9 cellular contexts compared by ENCODE assay signal in the genomic region with DNA sequence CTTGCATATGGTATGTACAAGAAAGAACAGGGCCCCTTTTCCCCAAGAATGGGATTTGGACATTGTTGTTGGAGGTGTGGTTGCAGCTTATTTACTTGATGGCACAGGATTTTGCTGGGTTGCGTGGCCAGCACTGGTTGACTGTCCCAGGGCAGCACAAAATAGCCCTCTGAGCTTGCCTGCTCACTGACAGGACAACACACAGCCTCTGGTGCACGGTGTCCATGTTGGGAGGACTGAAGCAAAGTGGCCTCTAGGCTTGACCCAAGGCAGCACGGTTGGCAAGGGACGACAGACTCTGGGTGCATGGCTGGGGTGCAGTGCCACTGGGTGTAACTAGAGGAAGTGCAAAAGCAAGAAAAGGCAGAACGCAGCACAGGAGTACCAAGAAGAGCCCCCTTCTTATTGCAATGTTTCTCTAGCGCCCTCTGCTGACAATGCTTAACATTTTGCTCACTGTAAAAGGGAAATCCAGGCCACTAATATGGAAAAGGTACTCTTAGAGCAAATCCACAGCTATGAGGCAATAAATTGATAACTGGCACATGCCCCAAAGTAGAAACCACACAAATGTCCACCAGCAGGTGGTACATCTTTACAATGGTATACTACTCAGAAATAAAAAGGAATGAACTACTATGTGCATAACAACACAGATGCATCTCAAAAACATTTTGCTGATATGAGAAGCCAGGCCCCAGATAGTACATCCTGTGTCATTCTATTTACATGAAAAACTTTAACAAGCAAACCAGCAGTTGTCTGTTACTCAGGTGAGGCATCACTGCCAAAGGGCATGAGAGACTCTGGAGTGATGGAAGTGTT.
A peak's percentile ranks its signal among the peaks of the same experiment; 100 is the strongest.
DNase-seq lines count a peak whose midpoint lies in the region; ATAC-seq lines count a peak whose summit lies in the region.
"Had no signal": no experiment of that assay in that cellular context is flagged by ENCODE, and none has a peak within 500 bp of the region (broad histone marks: within the 10 kb centered on the region; RNA-seq: fewer than 3 reads in every experiment).

No MANE protein-coding gene starts in this region.

- H3K9ac ChIP-seq in adipocyte (ENCODE audit: low read length): no peak overlapping the region

- ATAC-seq in HG03442 (IDR thresholded peaks at IDR 0.05; ENCODE audit: unreplicated experiment): no peak
- no peak for ATAC-seq in GM19397 (IDR thresholded peaks at IDR 0.05; ENCODE audit: unreplicated experiment)

- H3K4me1 ChIP-seq in adipocyte (ENCODE audit: control insufficient read depth, insufficient read depth, low read length): no peaks in the 10 kb centered on the region

- H3K27me3 ChIP-seq in adipocyte (replicated peaks; ENCODE audit: control insufficient read depth, insufficient read depth, low read length): peaks cover 16% of the 10 kb centered on the region

- H3K9me3 ChIP-seq in adipocyte (ENCODE audit: control insufficient read depth, low read length): peaks cover 8% of the 10 kb centered on the region
- H3K9me3 ChIP-seq: neutrophil had no signal

- H3K4me3 ChIP-seq in adipocyte (ENCODE audit: low read length): no peak overlapping the region

- DNase-seq in DMS153 (lab: John Stamatoyannopoulos, UW) (peak; percentile 46), HK-2 (ENCODE audit: unreplicated experiment) (peak; percentile 16), NCI-H526 treated with DMSO at 0.1 percent for 48 hours (lab: John Stamatoyannopoulos, UW) (peak; percentile 29), adipocyte (ENCODE audit: low read depth) (peak; percentile 69), kidney glomerular epithelial cell (lab: John Stamatoyannopoulos, UW) (peak; percentile 56)
- DNase-seq in effector CD8-positive, alpha-beta T cell (lab: John Stamatoyannopoulos, UW): no peak

- H3K36me3 ChIP-seq in adipocyte (ENCODE audit: control insufficient read depth, insufficient read depth, low read length, severe bottlenecking): no peaks in the 10 kb centered on the region
- H3K36me3 ChIP-seq: neutrophil had no signal
